ENCODE assay signal across 29 cellular contexts in genomic region chr1:114902343-114902742, GRCh38. TPM values are rescaled to one million over a fixed set of nuclear protein-coding genes. Genes with fewer than 3 reads are reported as not detected.
DNase-seq lines count a peak whose midpoint lies in the region; ATAC-seq and TF ChIP-seq lines count a peak whose summit lies in the region.
"Had no signal": no experiment of that assay in that cellular context is flagged by ENCODE, and none has a peak within 500 bp of the region (broad histone marks: within the 10 kb centered on the region; RNA-seq: fewer than 3 reads in every experiment).

No MANE protein-coding gene starts in this region.

- no peaks in the 10 kb centered on the region for H3K4me1 ChIP-seq in heart left ventricle
- no peaks in the 10 kb centered on the region for H3K4me1 ChIP-seq in endodermal cell (ENCODE audit: control insufficient read depth, insufficient read depth, low read length)
- H3K4me1 ChIP-seq: BE2C, SJSA1, upper lobe of left lung had no signal

- 35 to 44% (median 38%) methylated on average over 7 of the region's 7 CpGs for WGBS in heart left ventricle, 4 donors
- 55% methylated on average over 7 of the region's 7 CpGs; no CpG with 5 or more reads in 1 of the 2 experiments for WGBS in endodermal cell (ENCODE audit: insufficient coverage in 1 of 2, insufficient read length in 1 of 2), 2 experiments

- H3K9me3 ChIP-seq in heart left ventricle (peaks cover 0 to 10% (median 4%) of the 10 kb centered on the region in 12 donors), endodermal cell (ENCODE audit: control insufficient read depth, low read length) (peaks cover 8% of the 10 kb centered on the region)
- H3K9me3 ChIP-seq: BE2C, SJSA1 had no signal

- no peak overlapping the region for H3K9ac ChIP-seq in endodermal cell (ENCODE audit: extremely low read depth, low read length, poor library complexity, severe bottlenecking)

- H3K36me3 ChIP-seq in heart left ventricle (no peaks in the 10 kb centered on the region), endodermal cell (ENCODE audit: control insufficient read depth, insufficient read depth, low read length) (no peaks in the 10 kb centered on the region)
- H3K36me3 ChIP-seq: BE2C, cardiac muscle cell, SJSA1, upper lobe of left lung had no signal

- no peak for ATAC-seq in Right ventricle myocardium inferior
- no peak for ATAC-seq in heart left ventricle
- no peak for ATAC-seq in GM18870 (IDR thresholded peaks at IDR 0.05; ENCODE audit: unreplicated experiment)
- ATAC-seq: left colon had no signal

- no peak overlapping the region for H3K27ac ChIP-seq in heart left ventricle
- no peak overlapping the region for H3K27ac ChIP-seq in endodermal cell (ENCODE audit: low read depth, low read length)
- H3K27ac ChIP-seq: cardiac muscle cell, SJSA1, upper lobe of left lung had no signal

- peaks cover 9% of the 10 kb centered on the region for H3K4me1 Mint-ChIP-seq in endodermal cell
- H3K4me1 Mint-ChIP-seq in mesothelial cell of epicardium = peaks cover 8% of the 10 kb centered on the region
- H3K4me1 Mint-ChIP-seq: natural killer cell had no signal

- DNase-seq in Right ventricle myocardium inferior (ENCODE audit: missing footprints) (peak; percentile 49), heart left ventricle (no peak), endodermal cell (peak; percentile 71), mesothelial cell of epicardium (ENCODE audit: low spot score in 2 of 2, unreplicated experiment in 2 of 2) (no peak), COLO668 (lab: John Stamatoyannopoulos, UW; ENCODE audit: unreplicated experiment) (no peak), mucosa of gallbladder (ENCODE audit: low spot score) (no peak)
- DNase-seq in stimulated activated CD4-positive, alpha-beta T cell treated with anti-CD3 and anti-CD28 coated beads, Interleukin-4, amount 100 ng/mL, for 24 hours = no peak
- DNase-seq: activated CD4-positive, alpha-beta T cell treated with anti-CD3 and anti-CD28 coated beads for 4 hours; activated naive CD4-positive, alpha-beta T cell treated with Interleukin-2 at 50 U/mL for 16 hours; activated T-cell treated with anti-CD3 and anti-CD28 coated beads, Interleukin-2, amount 50 U/mL, for 48 hours; BE2C; DMS79; Karpas-422; left colon; MV-4-11; natural killer cell; NCI-H146; NCI-H510A; NK-92 treated with Interleukin-12 subunit alpha and Interleukin-12 subunit beta, amount 100 ng/mL, for 24 hours; stimulated activated CD8-positive, alpha-beta memory T cell treated with anti-CD3 and anti-CD28 coated beads, Interleukin-4, amount 100 ng/mL, for 48 hours had no signal

- H3K27ac Mint-ChIP-seq in endodermal cell (no peak overlapping the region), mesothelial cell of epicardium (no peak overlapping the region)
- H3K27ac Mint-ChIP-seq: natural killer cell; T-helper 1 cell treated with Interleukin-12 subunit alpha and Interleukin-12 subunit beta and Interleukin-4 antibody, amounts not matched to agents 30 μg/mL and 1 μg/mL, for 36 hours had no signal

- no peak for TF ChIP-seq CTCF in heart left ventricle (IDR thresholded peaks at IDR 0.05)
- no peak for TF ChIP-seq CTCF in endodermal cell (conservative IDR thresholded peaks at IDR 0.05)
- TF ChIP-seq CTCF in mesothelial cell of epicardium (IDR thresholded peaks at IDR 0.05; ENCODE audit: unreplicated experiment) = no peak

- intact Hi-C loops in Right ventricle myocardium inferior (cut with DNase I) = no loop called here
- intact Hi-C loops in heart left ventricle (cut with DNase I) = no loop called here

- H3K4me3 Mint-ChIP-seq in endodermal cell (peak overlapping the region; percentile 35), mesothelial cell of epicardium (peak overlapping the region; percentile 44)
- H3K4me3 Mint-ChIP-seq: natural killer cell; T-helper 1 cell treated with Interleukin-12 subunit alpha and Interleukin-12 subunit beta and Interleukin-4 antibody, amounts not matched to agents 30 μg/mL and 1 μg/mL, for 36 hours had no signal

- peak overlapping the region in 1 of 12 donors; percentile 8 for H3K4me3 ChIP-seq in heart left ventricle
- H3K4me3 ChIP-seq in endodermal cell (ENCODE audit: low read length) = no peak overlapping the region
- H3K4me3 ChIP-seq: cardiac muscle cell, SJSA1, upper lobe of left lung had no signal

- H3K27me3 Mint-ChIP-seq in endodermal cell (ENCODE audit: insufficient read depth) (peaks cover 28% of the 10 kb centered on the region), mesothelial cell of epicardium (ENCODE audit: low read depth) (peaks cover 4% of the 10 kb centered on the region)

- TF ChIP-seq POLR2A in heart left ventricle (IDR thresholded peaks at IDR 0.05) = no peak

- no peaks in the 10 kb centered on the region for H3K27me3 ChIP-seq in heart left ventricle
- H3K27me3 ChIP-seq in endodermal cell (ENCODE audit: control insufficient read depth, insufficient read depth, low read length, poor library complexity, severe bottlenecking) = no peaks in the 10 kb centered on the region
- H3K27me3 ChIP-seq: cardiac muscle cell, upper lobe of left lung had no signal

- peaks cover 13% of the 10 kb centered on the region for H3K9me3 Mint-ChIP-seq in endodermal cell
- H3K9me3 Mint-ChIP-seq in mesothelial cell of epicardium = peaks cover 6% of the 10 kb centered on the region
- H3K9me3 Mint-ChIP-seq: natural killer cell; T-helper 1 cell treated with Interleukin-12 subunit alpha and Interleukin-12 subunit beta and Interleukin-4 antibody, amounts not matched to agents 30 μg/mL and 1 μg/mL, for 36 hours had no signal

- H3K36me3 Mint-ChIP-seq in endodermal cell (ENCODE audit: low read depth) (no peaks in the 10 kb centered on the region), mesothelial cell of epicardium (no peaks in the 10 kb centered on the region)
- H3K36me3 Mint-ChIP-seq: natural killer cell had no signal

RNA-seq across cellular contexts. Expression of gene SYCP1, which starts 47.7 kb away (rescaled TPM):
- total RNA-seq in Right ventricle myocardium inferior (not detected), heart left ventricle (not detected), endodermal cell (not detected), mesothelial cell of epicardium (not detected in 3 replicates), mucosa of gallbladder (not detected)
- not detected for polyA plus RNA-seq in heart left ventricle
- polyA plus RNA-seq in endodermal cell (2013, experiment 1 of 2) = not detected
- polyA plus RNA-seq in endodermal cell (2013, experiment 2 of 2) = not detected
- total RNA-seq: A172, cardiac muscle cell, fibroblast of lung, H4, left colon, mesenteric fat pad, natural killer cell, SJSA1, upper lobe of left lung had no signal
- polyA plus RNA-seq: cardiac muscle cell, fibroblast of lung had no signal

Comparison
In these comparisons a context has a peak if more than half of its experiments do, and no peak if none do; other contexts are left out.
1. DNase-seq: peak in Right ventricle myocardium inferior (single experiment) and endodermal cell (single experiment); none in heart left ventricle (0 of 5), mesothelial cell of epicardium (0 of 2), stimulated activated CD4-positive, alpha-beta T cell treated with anti-CD3 and anti-CD28 coated beads, Interleukin-4, amount 100 ng/mL, for 24 hours (single experiment), COLO668 (single experiment) and mucosa of gallbladder (single experiment).